23 cellular contexts compared by ENCODE assay signal in the genomic region with DNA sequence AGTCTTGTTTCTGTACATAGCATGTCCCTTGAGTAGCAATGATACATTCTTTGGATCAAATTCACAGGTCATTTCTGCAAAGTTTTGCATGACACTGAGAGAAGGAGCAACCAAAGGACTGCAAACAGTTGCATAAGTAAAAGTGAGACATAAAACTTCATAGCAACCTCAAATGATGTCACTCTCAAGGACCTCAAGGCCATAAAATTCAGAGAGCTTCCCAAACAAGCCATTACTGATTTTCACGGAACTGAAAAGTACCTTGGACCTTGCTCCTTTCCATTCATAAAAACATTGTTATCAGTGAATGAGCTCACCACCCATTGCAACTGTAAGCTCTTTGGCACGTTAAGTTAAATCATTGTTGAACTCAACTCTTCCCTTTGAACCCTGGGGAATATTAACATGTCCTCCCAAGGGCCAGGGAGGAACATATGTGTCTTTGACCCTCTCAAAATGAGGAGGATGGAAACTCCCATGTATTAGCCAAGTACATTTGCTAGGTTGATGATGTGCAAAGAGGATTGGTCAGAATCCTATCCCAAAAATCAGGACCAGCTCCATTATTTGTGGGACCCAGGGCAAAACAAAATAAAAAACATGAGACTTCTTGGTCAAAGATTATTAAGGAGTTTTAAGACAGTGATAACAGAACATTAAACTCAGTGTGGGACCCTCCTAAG.
DNase-seq lines count a peak whose midpoint lies in the region; ATAC-seq and TF ChIP-seq lines count a peak whose summit lies in the region.
"Had no signal": no experiment of that assay in that cellular context is flagged by ENCODE, and none has a peak within 500 bp of the region (broad histone marks: within the 10 kb centered on the region; RNA-seq: fewer than 3 reads in every experiment).

No MANE protein-coding gene starts in this region.

- H3K27ac Mint-ChIP-seq in stimulated activated naive B cell treated with anti-CD40 and anti-IgM and Interleukin-4, amounts not matched to agents 10 μg/mL and 1 μg/mL and 100 μg/mL, for 72 hours, result no peak overlapping the region
- H3K27ac Mint-ChIP-seq: activated naive CD8-positive, alpha-beta T cell treated with anti-CD3 and anti-CD28 coated beads, Interleukin-2, amount 10 ng/mL, durations not matched to agents 7 days and 5 days; GM23338; natural killer cell had no signal

- peaks cover 0 to 7% of the 10 kb centered on the region in 2 donors for H3K27me3 Mint-ChIP-seq in stimulated activated naive B cell treated with anti-CD40 and anti-IgM and Interleukin-4, amounts not matched to agents 10 μg/mL and 1 μg/mL and 100 μg/mL, for 72 hours

- intact Hi-C loops in transverse colon (cut with DNase I; ENCODE audit: low total_unique reads), result no loop called here

- peak; percentile 66 for TF ChIP-seq EP300 in transverse colon (IDR thresholded peaks at IDR 0.05; ENCODE audit: low read depth)

- TF ChIP-seq POLR2A in transverse colon (IDR thresholded peaks at IDR 0.05), result no peak

- H3K4me3 Mint-ChIP-seq in stimulated activated naive B cell treated with anti-CD40 and anti-IgM and Interleukin-4, amounts not matched to agents 10 μg/mL and 1 μg/mL and 100 μg/mL, for 72 hours, result no peak overlapping the region
- H3K4me3 Mint-ChIP-seq: activated naive CD8-positive, alpha-beta T cell treated with anti-CD3 and anti-CD28 coated beads, Interleukin-2, amount 10 ng/mL, durations not matched to agents 7 days and 5 days; GM23338; IgD-negative memory B cell; natural killer cell had no signal

- POLR2A ChIA-PET in HEK293 (lab: Yijun Ruan, JAX), result no interaction called here

- in situ Hi-C loops in brain microvascular endothelial cell (cut with HindIII; ENCODE audit: low pct_ligation_motif_present, low sequenced_read_pairs) (no loop called here), transverse colon (cut with MboI; ENCODE audit: low pct_ligation_motif_present in 1 of 4, low pct_unique_long_range_greater_than_20kb in 1 of 4, low sequenced_read_pairs in 3 of 4) (no loop called here)

- 32% methylated on average over 2 of the region's 2 CpGs for WGBS in liver
- 56% methylated on average over 2 of the region's 2 CpGs; no CpG with 5 or more reads in 1 of the 2 donors for WGBS in transverse colon (ENCODE audit: low coverage in 1 of 2), 2 donors

- no peak for ATAC-seq in stimulated activated naive B cell treated with anti-CD40 and anti-IgM and Interleukin-4, amounts not matched to agents 10 μg/mL and 1 μg/mL and 100 μg/mL, for 72 hours (replicated peaks)
- ATAC-seq: GM23338, left cardiac atrium, natural killer cell had no signal

- no peak overlapping the region for H3K9ac ChIP-seq in liver (ENCODE audit: low read depth in 1 of 2, low read length in 2 of 2)

- no peaks in the 10 kb centered on the region for H3K36me3 ChIP-seq in HEK293 (ENCODE audit: control insufficient read depth in 2 of 2, insufficient read depth in 1 of 2, low read length in 2 of 2)
- H3K36me3 ChIP-seq in brain microvascular endothelial cell (replicated peaks), result no peaks in the 10 kb centered on the region
- H3K36me3 ChIP-seq in liver (ENCODE audit: control insufficient read depth in 4 of 4, insufficient read depth in 3 of 4, low read depth in 1 of 4, low read length in 3 of 4), result no peaks in the 10 kb centered on the region
- no peaks in the 10 kb centered on the region for H3K36me3 ChIP-seq in transverse colon
- H3K36me3 ChIP-seq: ovary, sigmoid colon had no signal

- H3K9me3 Mint-ChIP-seq in stimulated activated naive B cell treated with anti-CD40 and anti-IgM and Interleukin-4, amounts not matched to agents 10 μg/mL and 1 μg/mL and 100 μg/mL, for 72 hours, result no peaks in the 10 kb centered on the region
- H3K9me3 Mint-ChIP-seq: activated naive CD8-positive, alpha-beta T cell treated with anti-CD3 and anti-CD28 coated beads, Interleukin-2, amount 10 ng/mL, durations not matched to agents 7 days and 5 days; GM23338; IgD-negative memory B cell; natural killer cell had no signal

- H3K9me3 ChIP-seq in HEK293 (ENCODE audit: control insufficient read depth, insufficient read depth, low read depth, low read length), result no peaks in the 10 kb centered on the region
- H3K9me3 ChIP-seq in liver (ENCODE audit: control insufficient read depth in 4 of 4, low read length in 3 of 4), result no peaks in the 10 kb centered on the region
- no peaks in the 10 kb centered on the region for H3K9me3 ChIP-seq in transverse colon
- H3K9me3 ChIP-seq: ovary, sigmoid colon had no signal

- H3K4me1 ChIP-seq in HEK293 (ENCODE audit: control insufficient read depth, insufficient read depth, low read length) (peaks cover 5% of the 10 kb centered on the region), liver (ENCODE audit: control insufficient read depth in 4 of 4, insufficient read depth in 4 of 4, low read length in 3 of 4) (peaks cover 0 to 12% (median under 1%) of the 10 kb centered on the region in 4 donors), transverse colon (peaks cover 4 to 27% (median 7%) of the 10 kb centered on the region in 4 donors)
- H3K4me1 ChIP-seq: sigmoid colon had no signal

- H3K4me3 ChIP-seq in HEK293 (ENCODE audit: low read depth, low read length), result no peak overlapping the region
- H3K4me3 ChIP-seq in brain microvascular endothelial cell (ENCODE audit: low read depth, low read length), result no peak overlapping the region
- H3K4me3 ChIP-seq in liver (ENCODE audit: low read depth in 1 of 3, low read length in 3 of 3), result no peak overlapping the region
- H3K4me3 ChIP-seq in transverse colon, result no peak overlapping the region
- H3K4me3 ChIP-seq: GM23338, ovary, sigmoid colon, SK-N-MC had no signal

- TF ChIP-seq CTCF in HEK293 (tag by site-specific recombination; IDR thresholded peaks at IDR 0.05) (no peak), brain microvascular endothelial cell (IDR thresholded peaks at IDR 0.05; ENCODE audit: low read depth, low read length, missing control alignments) (no peak), liver (IDR thresholded peaks at IDR 0.05; ENCODE audit: low read depth, low read length, missing input control) (no peak), transverse colon (IDR thresholded peaks at IDR 0.05) (no peak)

- H3K27ac ChIP-seq in HEK293 (ENCODE audit: extremely low read depth, low read depth, low read length) (no peak overlapping the region), brain microvascular endothelial cell (no peak overlapping the region), liver (ENCODE audit: low read depth in 1 of 2, low read length in 2 of 2) (no peak overlapping the region), transverse colon (peak overlapping the region in 1 of 4 donors; percentile 46)
- H3K27ac ChIP-seq: ovary, sigmoid colon, SK-N-MC, VCaP had no signal

- CTCF ChIA-PET in HEK293 (lab: Yijun Ruan, JAX), result no interaction called here

- no peak for TF ChIP-seq RAD21 in liver (IDR thresholded peaks at IDR 0.05)

- H3K27me3 ChIP-seq in brain microvascular endothelial cell (replicated peaks), result no peaks in the 10 kb centered on the region
- H3K27me3 ChIP-seq in liver (ENCODE audit: control insufficient read depth in 4 of 4, insufficient read depth in 4 of 4, low read length in 3 of 4), result no peaks in the 10 kb centered on the region
- H3K27me3 ChIP-seq in transverse colon, result no peaks in the 10 kb centered on the region
- H3K27me3 ChIP-seq: ovary, sigmoid colon had no signal

- H3K4me1 Mint-ChIP-seq in stimulated activated naive B cell treated with anti-CD40 and anti-IgM and Interleukin-4, amounts not matched to agents 10 μg/mL and 1 μg/mL and 100 μg/mL, for 72 hours, result no peaks in the 10 kb centered on the region
- H3K4me1 Mint-ChIP-seq: GM23338, IgD-negative memory B cell had no signal

- H3K36me3 Mint-ChIP-seq in stimulated activated naive B cell treated with anti-CD40 and anti-IgM and Interleukin-4, amounts not matched to agents 10 μg/mL and 1 μg/mL and 100 μg/mL, for 72 hours, result no peaks in the 10 kb centered on the region
- H3K36me3 Mint-ChIP-seq: activated naive CD8-positive, alpha-beta T cell treated with anti-CD3 and anti-CD28 coated beads, Interleukin-2, amount 10 ng/mL, durations not matched to agents 7 days and 5 days; IgD-negative memory B cell; natural killer cell had no signal

- peak; percentile 22 for DNase-seq in brain microvascular endothelial cell
- DNase-seq in transverse colon, result no peak
- no peak for DNase-seq in activated CD8-positive, alpha-beta memory T cell treated with anti-CD3 and anti-CD28 coated beads, Interleukin-2, amount 50 U/mL, for 48 hours
- DNase-seq in stimulated activated naive B cell treated with anti-CD40 and anti-IgM and Interleukin-4, amounts not matched to agents 10 μg/mL and 1 μg/mL and 100 μg/mL, for 72 hours, result no peak
- DNase-seq in inferior parietal cortex (ENCODE audit: extremely low spot score), result no peak
- DNase-seq: activated CD8-positive, alpha-beta memory T cell treated with anti-CD3 and anti-CD28 coated beads, Interleukin-2, amount 50 U/mL, for 4 hours; activated naive CD8-positive, alpha-beta T cell treated with anti-CD3 and anti-CD28 coated beads, Interleukin-2, amount 10 ng/mL, durations not matched to agents 7 days and 5 days; DMS79; effector CD8-positive, alpha-beta T cell; left cardiac atrium; natural killer cell; NCI-H1417 treated with DMSO at 0.1 percent for 48 hours; NCI-H2107; NCI-H524; ovary; sigmoid colon; substantia nigra had no signal

TF ChIP-seq in HEK293, 187 proteins besides CTCF, POLR2A, EP300 and RAD21 (continues in another document):
- no peak for TF ChIP-seq ZNF555 (tag by site-specific recombination; conservative IDR thresholded peaks at IDR 0.05)
- no peak; the same call in 1 of the 2 replicates for TF ChIP-seq SP3 (tag by site-specific recombination; IDR thresholded peaks at IDR 0.05)
- no peak for TF ChIP-seq ZNF174 (tag by site-specific recombination; IDR thresholded peaks at IDR 0.05)
